In the genomic region with DNA sequence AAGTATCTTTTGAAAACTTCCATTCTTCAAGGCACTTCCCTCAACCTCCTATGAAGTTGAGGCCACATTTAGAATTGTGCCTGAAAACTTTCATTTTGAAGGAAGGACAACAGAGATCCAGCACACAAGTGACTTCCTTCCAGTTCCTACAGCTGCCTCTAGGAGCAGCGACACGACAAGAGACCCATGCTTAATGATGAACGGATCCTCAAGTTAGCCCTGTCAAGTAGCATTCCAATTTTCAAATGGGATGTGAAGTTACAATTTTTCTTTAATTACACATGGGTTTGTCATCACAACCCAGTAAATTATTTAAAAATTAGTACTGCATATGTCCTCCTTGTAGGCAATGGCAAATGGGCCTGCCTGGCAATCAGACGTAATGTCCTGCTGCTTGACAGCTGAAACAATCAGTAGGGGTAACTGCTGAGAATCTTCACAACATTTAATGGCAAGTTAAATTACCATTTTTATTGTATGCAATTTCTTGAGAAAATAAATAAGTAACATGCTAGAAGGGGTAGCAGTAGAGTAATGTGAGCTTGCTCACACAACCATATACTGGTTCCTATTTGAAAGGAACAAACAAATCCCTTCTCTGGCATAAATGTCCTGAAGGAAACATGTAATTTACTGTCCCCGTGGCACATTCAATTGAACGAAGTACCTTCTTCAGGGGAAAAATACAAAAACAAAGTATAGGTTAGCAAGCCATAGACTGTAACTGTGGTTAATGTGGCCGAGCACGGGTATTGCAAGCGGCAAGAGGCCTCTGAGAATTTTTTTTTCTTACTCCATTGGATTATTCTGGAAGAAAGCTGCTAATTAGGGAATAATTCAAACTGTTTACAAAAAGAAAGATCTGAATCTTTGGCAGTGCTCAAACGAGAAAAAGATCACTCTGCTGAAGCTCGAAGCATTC, we compare ENCODE assay signal across 12 cellular contexts.
A peak's percentile ranks its signal among the peaks of the same experiment; 100 is the strongest.
DNase-seq lines count a peak whose midpoint lies in the region; ATAC-seq and TF ChIP-seq lines count a peak whose summit lies in the region.
"Had no signal": no experiment of that assay in that cellular context is flagged by ENCODE, and none has a peak within 500 bp of the region (broad histone marks: within the 10 kb centered on the region; RNA-seq: fewer than 3 reads in every experiment).

No MANE protein-coding gene starts in this region.

- no peak overlapping the region for H4K8ac ChIP-seq in H9 (replicated peaks; ENCODE audit: insufficient read length, low read depth, low read length)

- no peaks in the 10 kb centered on the region for H3K9me3 ChIP-seq in H9 (ENCODE audit: control insufficient read depth, low read depth, low read length)
- H3K9me3 ChIP-seq: body of pancreas, neutrophil had no signal

- H3K27me3 ChIP-seq in H9 (ENCODE audit: insufficient read depth, low read length): no peaks in the 10 kb centered on the region
- H3K27me3 ChIP-seq: body of pancreas, neutrophil had no signal

- H3K79me2 ChIP-seq in H9 (ENCODE audit: insufficient read depth, low read length): no peaks in the 10 kb centered on the region

- H3K4me1 Mint-ChIP-seq in H9: peaks cover 3 to 5% of the 10 kb centered on the region in 2 experiments; a peak in 3 of 4 replicates
- peaks cover 7% of the 10 kb centered on the region for H3K4me1 Mint-ChIP-seq in activated CD4-positive, alpha-beta T cell treated with anti-CD3 and anti-CD28 coated beads, Interleukin-2, amount 10 ng/mL, durations not matched to agents 24 days and 14 days

- H3K9me3 Mint-ChIP-seq in H9: no peaks in the 10 kb centered on the region
- H3K9me3 Mint-ChIP-seq in activated CD4-positive, alpha-beta T cell treated with anti-CD3 and anti-CD28 coated beads, Interleukin-2, amount 10 ng/mL, durations not matched to agents 24 days and 14 days: peaks cover 3% of the 10 kb centered on the region
- H3K9me3 Mint-ChIP-seq: activated CD4-positive, alpha-beta T cell treated with anti-CD3 and anti-CD28 coated beads, Interleukin-2, amount 10 ng/mL, durations not matched to agents 7 days and 5 days had no signal

- H3K27me3 Mint-ChIP-seq in H9 (ENCODE audit: low read depth): no peaks in the 10 kb centered on the region
- peaks cover 26% of the 10 kb centered on the region for H3K27me3 Mint-ChIP-seq in activated CD4-positive, alpha-beta T cell treated with anti-CD3 and anti-CD28 coated beads, Interleukin-2, amount 10 ng/mL, durations not matched to agents 24 days and 14 days

- H4K91ac ChIP-seq in H9 (ENCODE audit: insufficient read length, low read depth, low read length): no peak overlapping the region

- H4K20me1 ChIP-seq in H9 (ENCODE audit: control insufficient read depth, insufficient read depth, insufficient read length): no peaks in the 10 kb centered on the region

- H4K5ac ChIP-seq in H9 (ENCODE audit: insufficient read length, low read depth, low read length): no peak overlapping the region

- peaks cover 0 to 4% (median 0%) of the 10 kb centered on the region in 3 experiments; a peak in 1 of 7 replicates for H3K36me3 Mint-ChIP-seq in H9 (ENCODE audit: insufficient read depth in 1 of 3, low read depth in 3 of 3)
- no peaks in the 10 kb centered on the region for H3K36me3 Mint-ChIP-seq in activated CD4-positive, alpha-beta T cell treated with anti-CD3 and anti-CD28 coated beads, Interleukin-2, amount 10 ng/mL, durations not matched to agents 24 days and 14 days (ENCODE audit: low read depth)

- no peak overlapping the region for H2BK5ac ChIP-seq in H9 (ENCODE audit: insufficient read length, low read length)

- H3K4me3 ChIP-seq in AG10803 (ENCODE audit: low read length): no peak overlapping the region
- H3K4me3 ChIP-seq: body of pancreas had no signal

- H2AK5ac ChIP-seq in H9 (ENCODE audit: insufficient read length, low read length): no peak overlapping the region

- H3K9ac ChIP-seq in H9 (ENCODE audit: extremely low read depth, insufficient read length, low read length): no peak overlapping the region

- no peak overlapping the region for H3K18ac ChIP-seq in H9 (ENCODE audit: insufficient read length, low read depth, low read length)

- no peak overlapping the region for H3K27ac ChIP-seq in H9 (ENCODE audit: insufficient read length, low read depth, low read length)
- H3K27ac ChIP-seq: body of pancreas, neutrophil had no signal

- H2BK120ac ChIP-seq in H9 (ENCODE audit: low read depth, low read length, poor library complexity, severe bottlenecking): no peak overlapping the region

- H3K56ac ChIP-seq in H9 (ENCODE audit: insufficient read length, low read depth, low read length): no peak overlapping the region

- no peak overlapping the region for H3K4me2 ChIP-seq in H9 (ENCODE audit: insufficient read depth, insufficient read length, low read length)

- no peak overlapping the region for H3K4ac ChIP-seq in H9 (ENCODE audit: low read depth, low read length)

- H3T11ph ChIP-seq in H9 (ENCODE audit: low read length): no peak overlapping the region

- H3K4me1 ChIP-seq in H9 (ENCODE audit: insufficient read depth, low read length): no peaks in the 10 kb centered on the region
- H3K4me1 ChIP-seq: body of pancreas had no signal

- no peak overlapping the region for H2BK20ac ChIP-seq in H9 (ENCODE audit: low read depth, low read length, poor library complexity, severe bottlenecking)

- no peak overlapping the region for H2AFZ ChIP-seq in H9 (ENCODE audit: low read length)

- ATAC-seq in SK-N-SH treated with all-trans-retinoic acid at 6 μM for 48 hours: peak; percentile 20; the same call in 1 of the 3 replicates
- ATAC-seq: body of pancreas had no signal

- H3K14ac ChIP-seq in H9 (ENCODE audit: insufficient read depth, low read length): no peak overlapping the region

- TF ChIP-seq CTCF in AG10803 (conservative IDR thresholded peaks at IDR 0.05; ENCODE audit: low read length) (peak; percentile 34), H9 (conservative IDR thresholded peaks at IDR 0.05) (peak; percentile 66)

- no peak overlapping the region for H3K4me3 Mint-ChIP-seq in H9
- no peak overlapping the region for H3K4me3 Mint-ChIP-seq in activated CD4-positive, alpha-beta T cell treated with anti-CD3 and anti-CD28 coated beads, Interleukin-2, amount 10 ng/mL, durations not matched to agents 24 days and 14 days
- H3K4me3 Mint-ChIP-seq: activated CD4-positive, alpha-beta T cell treated with anti-CD3 and anti-CD28 coated beads, Interleukin-2, amount 10 ng/mL, durations not matched to agents 7 days and 5 days had no signal

- no peak overlapping the region for H3K23ac ChIP-seq in H9 (ENCODE audit: insufficient read length, low read depth, low read length)

- DNase-seq in AG10803 (ENCODE audit: low read depth): no peak
- peak; percentile 41 for DNase-seq in H9
- DNase-seq in iPS-NIHi11 (ENCODE audit: low spot score): peak; percentile 19
- no peak for DNase-seq in DMS79 (lab: John Stamatoyannopoulos, UW)
- DNase-seq in GM03348 (ENCODE audit: low spot score): no peak
- DNase-seq in activated CD4-positive, alpha-beta T cell treated with anti-CD3 and anti-CD28 coated beads, Interleukin-2, amount 10 ng/mL, durations not matched to agents 24 days and 14 days: no peak
- no peak for DNase-seq in NCI-H1694 (lab: John Stamatoyannopoulos, UW)
- DNase-seq: activated CD4-positive, alpha-beta T cell treated with anti-CD3 and anti-CD28 coated beads, Interleukin-2, amount 10 ng/mL, durations not matched to agents 7 days and 5 days; NCI-H510A treated with DMSO at 0.1 percent for 48 hours had no signal

- WGBS in H9 (ENCODE audit: extremely low coverage, insufficient read length, low lambda C conversion rate): no CpG with 5 or more reads among the region's 11 CpGs

- H3K23me2 ChIP-seq in H9 (ENCODE audit: insufficient read length, low read depth, low read length, poor library complexity, severe bottlenecking): no peaks in the 10 kb centered on the region

- H2BK15ac ChIP-seq in H9 (ENCODE audit: low read depth, low read length): no peak overlapping the region

- H3K27ac Mint-ChIP-seq in H9: 0 out of 7 replicates have a peak overlapping the region, but pooled peaks of 1 of the 3 experiments have one; percentile 8
- H3K27ac Mint-ChIP-seq in activated CD4-positive, alpha-beta T cell treated with anti-CD3 and anti-CD28 coated beads, Interleukin-2, amount 10 ng/mL, durations not matched to agents 24 days and 14 days: no peak overlapping the region
- H3K27ac Mint-ChIP-seq: activated CD4-positive, alpha-beta T cell treated with anti-CD3 and anti-CD28 coated beads, Interleukin-2, amount 10 ng/mL, durations not matched to agents 7 days and 5 days had no signal

- intact Hi-C loops in activated CD4-positive, alpha-beta T cell treated with anti-CD3 and anti-CD28 coated beads, Interleukin-2, amount 10 ng/mL, durations not matched to agents 24 days and 14 days (cut with micrococcal nuclease): loop anchor here (2.0 kb wide), 1 partner anchor 75 kb away; no protein-coding TSS in a partner anchor

- H2BK12ac ChIP-seq in H9 (ENCODE audit: insufficient read length, low read depth, low read length): no peak overlapping the region

- H3K79me1 ChIP-seq in H9 (ENCODE audit: insufficient read depth, low read depth, low read length, poor library complexity, severe bottlenecking): no peaks in the 10 kb centered on the region

TF ChIP-seq in SK-N-SH treated with all-trans-retinoic acid at 6 μM for 48 hours, 23 proteins besides CTCF, POLR2A, EP300 and RAD21 (continues in another document):
- TF ChIP-seq ZFP3 (CRISPR knock-in tag; IDR thresholded peaks at IDR 0.05): no peak
- TF ChIP-seq GLIS3 (CRISPR knock-in tag; IDR thresholded peaks at IDR 0.05): no peak
- TF ChIP-seq, protein P1, sequence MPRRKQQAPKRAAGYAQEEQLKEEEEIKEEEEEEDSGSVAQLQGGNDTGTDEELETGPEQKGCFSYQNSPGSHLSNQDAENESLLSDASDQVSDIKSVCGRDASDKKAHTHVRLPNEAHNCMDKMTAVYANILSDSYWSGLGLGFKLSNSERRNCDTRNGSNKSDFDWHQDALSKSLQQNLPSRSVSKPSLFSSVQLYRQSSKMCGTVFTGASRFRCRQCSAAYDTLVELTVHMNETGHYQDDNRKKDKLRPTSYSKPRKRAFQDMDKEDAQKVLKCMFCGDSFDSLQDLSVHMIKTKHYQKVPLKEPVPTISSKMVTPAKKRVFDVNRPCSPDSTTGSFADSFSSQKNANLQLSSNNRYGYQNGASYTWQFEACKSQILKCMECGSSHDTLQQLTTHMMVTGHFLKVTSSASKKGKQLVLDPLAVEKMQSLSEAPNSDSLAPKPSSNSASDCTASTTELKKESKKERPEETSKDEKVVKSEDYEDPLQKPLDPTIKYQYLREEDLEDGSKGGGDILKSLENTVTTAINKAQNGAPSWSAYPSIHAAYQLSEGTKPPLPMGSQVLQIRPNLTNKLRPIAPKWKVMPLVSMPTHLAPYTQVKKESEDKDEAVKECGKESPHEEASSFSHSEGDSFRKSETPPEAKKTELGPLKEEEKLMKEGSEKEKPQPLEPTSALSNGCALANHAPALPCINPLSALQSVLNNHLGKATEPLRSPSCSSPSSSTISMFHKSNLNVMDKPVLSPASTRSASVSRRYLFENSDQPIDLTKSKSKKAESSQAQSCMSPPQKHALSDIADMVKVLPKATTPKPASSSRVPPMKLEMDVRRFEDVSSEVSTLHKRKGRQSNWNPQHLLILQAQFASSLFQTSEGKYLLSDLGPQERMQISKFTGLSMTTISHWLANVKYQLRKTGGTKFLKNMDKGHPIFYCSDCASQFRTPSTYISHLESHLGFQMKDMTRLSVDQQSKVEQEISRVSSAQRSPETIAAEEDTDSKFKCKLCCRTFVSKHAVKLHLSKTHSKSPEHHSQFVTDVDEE (CRISPR knock-in tag; IDR thresholded peaks at IDR 0.05): no peak

Comparison
In these comparisons a context has a peak if more than half of its experiments do, and no peak if none do; other contexts are left out.
1. DNase-seq: peak in H9 (single experiment) and iPS-NIHi11 (single experiment); none in AG10803 (single experiment), DMS79 (single experiment), GM03348 (single experiment), activated CD4-positive, alpha-beta T cell treated with anti-CD3 and anti-CD28 coated beads, Interleukin-2, amount 10 ng/mL, durations not matched to agents 24 days and 14 days (single experiment) and NCI-H1694 (single experiment).